ENCODE assay signal across 1 cellular context in the genomic region with DNA sequence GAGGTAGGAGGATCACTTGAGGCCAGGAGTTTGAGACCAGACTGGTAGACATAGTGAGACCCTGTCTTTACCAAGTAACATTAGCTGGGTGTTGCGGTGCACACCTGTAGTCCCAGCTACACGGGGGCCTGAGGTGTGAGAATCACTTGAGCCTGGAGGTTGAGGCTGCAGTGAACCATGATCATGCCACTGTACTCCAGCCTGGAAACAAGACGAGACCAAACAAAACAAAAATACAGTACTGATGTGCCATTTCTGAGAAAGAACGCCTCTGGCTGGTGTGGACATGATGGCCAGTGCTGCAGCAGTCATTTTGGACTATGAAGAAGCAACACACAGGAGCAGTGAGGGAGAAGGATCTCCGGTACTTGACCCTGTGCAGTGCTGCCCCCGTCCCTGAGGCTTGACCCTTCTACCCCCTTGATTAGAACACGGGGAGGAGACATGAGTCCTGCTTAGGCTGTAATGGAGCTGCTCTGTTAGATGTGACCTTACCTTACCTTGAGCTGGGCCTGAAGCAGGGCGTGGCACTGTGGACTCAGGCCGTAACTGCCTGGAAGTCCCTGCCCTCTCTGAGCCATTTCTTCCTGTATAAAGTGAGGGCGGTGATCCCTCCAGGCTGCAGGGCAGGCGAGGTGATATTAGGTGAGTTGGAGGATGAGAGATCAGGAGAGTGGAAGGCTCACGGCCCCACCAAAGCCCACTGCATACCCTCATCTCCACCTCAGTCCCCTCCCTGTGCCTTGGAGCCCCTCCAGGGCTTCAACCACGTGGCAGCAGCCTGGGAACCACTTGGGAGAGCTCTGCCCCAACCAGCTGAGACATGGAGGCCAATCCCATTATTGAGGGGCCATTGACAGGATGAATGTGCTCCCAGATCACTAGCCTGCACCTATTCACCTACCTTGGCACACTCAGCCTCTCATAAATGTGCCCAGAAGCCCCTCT.
TF ChIP-seq lines count a peak whose summit lies in the region.

No MANE protein-coding gene starts in this region.

TF ChIP-seq in K562, 482 proteins besides CTCF, POLR2A, EP300 and RAD21 (continued from another document and continues in another):
- TF ChIP-seq ZNF592 (IDR thresholded peaks at IDR 0.05) (no peak), EGR1 (conservative IDR thresholded peaks at IDR 0.05) (no peak), CHAMP1 (IDR thresholded peaks at IDR 0.05) (no peak), ZNF76 (CRISPR knock-in tag; IDR thresholded peaks at IDR 0.05; ENCODE audit: borderline replicate concordance) (no peak), ZNF347 (CRISPR knock-in tag; IDR thresholded peaks at IDR 0.05; ENCODE audit: low read depth) (no peak), ZNF263 (CRISPR knock-in tag; IDR thresholded peaks at IDR 0.05; ENCODE audit: borderline replicate concordance) (no peak), FOXM1 (IDR thresholded peaks at IDR 0.05; ENCODE audit: low read depth) (no peak), FOXM1 (CRISPR knock-in tag; IDR thresholded peaks at IDR 0.05; ENCODE audit: low read depth) (peak; percentile 59; the same call in 1 of the 2 replicates), ZSCAN29 (IDR thresholded peaks at IDR 0.05) (no peak), GTF2F1 (IDR thresholded peaks at IDR 0.05; ENCODE audit: low read depth, low read length) (no peak), GATAD2A (IDR thresholded peaks at IDR 0.05) (no peak), THRAP3 (IDR thresholded peaks at IDR 0.05; ENCODE audit: borderline replicate concordance) (no peak), ZBTB49 (CRISPR knock-in tag; IDR thresholded peaks at IDR 0.05; ENCODE audit: borderline replicate concordance) (no peak), KDM1A (IDR thresholded peaks at IDR 0.05) (peak in 1 of 2 experiments; percentile 9; a peak in 1 of 4 replicates), ETS1 (conservative IDR thresholded peaks at IDR 0.05; ENCODE audit: control insufficient read depth, low read depth, low read length) (0 out of 2 replicates have a peak, but pooled peaks have one; percentile 13), ZNF146 (CRISPR knock-in tag; IDR thresholded peaks at IDR 0.05; ENCODE audit: unreplicated experiment) (no peak), THRA (IDR thresholded peaks at IDR 0.05) (no peak; the same call in 1 of the 2 replicates), TSHZ1 (CRISPR knock-in tag; IDR thresholded peaks at IDR 0.05) (no peak), CXXC5 (CRISPR knock-in tag; IDR thresholded peaks at IDR 0.05) (0 out of 2 replicates have a peak, but pooled peaks have one; percentile 20), MXI1 (IDR thresholded peaks at IDR 0.05; ENCODE audit: low read depth, low read length) (no peak), MYNN (IDR thresholded peaks at IDR 0.05) (peak; percentile 41), MYNN (CRISPR knock-in tag; IDR thresholded peaks at IDR 0.05) (no peak)
- TF ChIP-seq, protein P1, sequence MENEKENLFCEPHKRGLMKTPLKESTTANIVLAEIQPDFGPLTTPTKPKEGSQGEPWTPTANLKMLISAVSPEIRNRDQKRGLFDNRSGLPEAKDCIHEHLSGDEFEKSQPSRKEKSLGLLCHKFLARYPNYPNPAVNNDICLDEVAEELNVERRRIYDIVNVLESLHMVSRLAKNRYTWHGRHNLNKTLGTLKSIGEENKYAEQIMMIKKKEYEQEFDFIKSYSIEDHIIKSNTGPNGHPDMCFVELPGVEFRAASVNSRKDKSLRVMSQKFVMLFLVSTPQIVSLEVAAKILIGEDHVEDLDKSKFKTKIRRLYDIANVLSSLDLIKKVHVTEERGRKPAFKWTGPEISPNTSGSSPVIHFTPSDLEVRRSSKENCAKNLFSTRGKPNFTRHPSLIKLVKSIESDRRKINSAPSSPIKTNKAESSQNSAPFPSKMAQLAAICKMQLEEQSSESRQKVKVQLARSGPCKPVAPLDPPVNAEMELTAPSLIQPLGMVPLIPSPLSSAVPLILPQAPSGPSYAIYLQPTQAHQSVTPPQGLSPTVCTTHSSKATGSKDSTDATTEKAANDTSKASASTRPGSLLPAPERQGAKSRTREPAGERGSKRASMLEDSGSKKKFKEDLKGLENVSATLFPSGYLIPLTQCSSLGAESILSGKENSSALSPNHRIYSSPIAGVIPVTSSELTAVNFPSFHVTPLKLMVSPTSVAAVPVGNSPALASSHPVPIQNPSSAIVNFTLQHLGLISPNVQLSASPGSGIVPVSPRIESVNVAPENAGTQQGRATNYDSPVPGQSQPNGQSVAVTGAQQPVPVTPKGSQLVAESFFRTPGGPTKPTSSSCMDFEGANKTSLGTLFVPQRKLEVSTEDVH (IDR thresholded peaks at IDR 0.05; ENCODE audit: low read depth, partially characterized antibody), result no peak
- TF ChIP-seq, protein P2, sequence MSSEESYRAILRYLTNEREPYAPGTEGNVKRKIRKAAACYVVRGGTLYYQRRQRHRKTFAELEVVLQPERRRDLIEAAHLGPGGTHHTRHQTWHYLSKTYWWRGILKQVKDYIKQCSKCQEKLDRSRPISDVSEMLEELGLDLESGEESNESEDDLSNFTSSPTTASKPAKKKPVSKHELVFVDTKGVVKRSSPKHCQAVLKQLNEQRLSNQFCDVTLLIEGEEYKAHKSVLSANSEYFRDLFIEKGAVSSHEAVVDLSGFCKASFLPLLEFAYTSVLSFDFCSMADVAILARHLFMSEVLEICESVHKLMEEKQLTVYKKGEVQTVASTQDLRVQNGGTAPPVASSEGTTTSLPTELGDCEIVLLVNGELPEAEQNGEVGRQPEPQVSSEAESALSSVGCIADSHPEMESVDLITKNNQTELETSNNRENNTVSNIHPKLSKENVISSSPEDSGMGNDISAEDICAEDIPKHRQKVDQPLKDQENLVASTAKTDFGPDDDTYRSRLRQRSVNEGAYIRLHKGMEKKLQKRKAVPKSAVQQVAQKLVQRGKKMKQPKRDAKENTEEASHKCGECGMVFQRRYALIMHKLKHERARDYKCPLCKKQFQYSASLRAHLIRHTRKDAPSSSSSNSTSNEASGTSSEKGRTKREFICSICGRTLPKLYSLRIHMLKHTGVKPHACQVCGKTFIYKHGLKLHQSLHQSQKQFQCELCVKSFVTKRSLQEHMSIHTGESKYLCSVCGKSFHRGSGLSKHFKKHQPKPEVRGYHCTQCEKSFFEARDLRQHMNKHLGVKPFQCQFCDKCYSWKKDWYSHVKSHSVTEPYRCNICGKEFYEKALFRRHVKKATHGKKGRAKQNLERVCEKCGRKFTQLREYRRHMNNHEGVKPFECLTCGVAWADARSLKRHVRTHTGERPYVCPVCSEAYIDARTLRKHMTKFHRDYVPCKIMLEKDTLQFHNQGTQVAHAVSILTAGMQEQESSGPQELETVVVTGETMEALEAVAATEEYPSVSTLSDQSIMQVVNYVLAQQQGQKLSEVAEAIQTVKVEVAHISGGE (CRISPR knock-in tag; IDR thresholded peaks at IDR 0.05), result no peak
- TF ChIP-seq, protein P3, sequence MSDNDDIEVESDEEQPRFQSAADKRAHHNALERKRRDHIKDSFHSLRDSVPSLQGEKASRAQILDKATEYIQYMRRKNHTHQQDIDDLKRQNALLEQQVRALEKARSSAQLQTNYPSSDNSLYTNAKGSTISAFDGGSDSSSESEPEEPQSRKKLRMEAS (CRISPR knock-in tag; IDR thresholded peaks at IDR 0.05), result peak; percentile 86
